2 cellular contexts compared by ENCODE assay signal in genomic region chr7:82230826-82231581, GRCh38.
TF ChIP-seq lines count a peak whose summit lies in the region.

No MANE protein-coding gene starts in this region.

TF ChIP-seq in IMR-90, 13 proteins besides CTCF, POLR2A, EP300 and RAD21 (continued from another document):
- TF ChIP-seq CHD1 (IDR thresholded peaks at IDR 0.05; ENCODE audit: low read depth, low read length) (no peak), RFX5 (IDR thresholded peaks at IDR 0.05; ENCODE audit: low read depth, low read length) (no peak)

TF ChIP-seq in WTC11, 78 proteins besides CTCF, POLR2A, EP300 and RAD21 (continued from another document):
- TF ChIP-seq SMAD4 (CRISPR knock-in tag; IDR thresholded peaks at IDR 0.05) (no peak), ZNF281 (CRISPR knock-in tag; IDR thresholded peaks at IDR 0.05) (no peak), ZSCAN18 (CRISPR knock-in tag; IDR thresholded peaks at IDR 0.05) (no peak), NFATC4 (CRISPR knock-in tag; IDR thresholded peaks at IDR 0.05) (no peak), HMGA2 (CRISPR knock-in tag; IDR thresholded peaks at IDR 0.05) (no peak)
